ENCODE assay signal across 28 cellular contexts in the genomic region with DNA sequence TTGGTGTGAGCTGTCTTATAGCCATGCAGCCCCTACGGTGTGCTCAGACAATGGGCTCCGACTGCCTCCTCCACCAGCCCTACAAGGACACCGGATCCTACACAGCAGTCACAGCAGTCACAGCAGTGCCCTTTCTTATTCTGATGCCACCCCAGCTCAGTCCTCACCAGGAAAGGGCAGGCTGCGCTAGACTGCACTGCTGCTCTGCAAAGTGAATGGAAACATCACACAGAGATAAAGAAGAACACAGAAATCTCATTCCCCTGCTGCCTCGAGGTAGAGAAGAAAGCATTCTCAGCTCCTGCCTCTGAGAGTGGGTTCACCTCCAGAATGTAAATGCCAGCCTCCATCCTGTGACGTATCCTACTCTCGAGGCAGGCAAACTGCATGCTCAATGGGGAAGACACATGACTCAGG.
DNase-seq lines count a peak whose midpoint lies in the region; ATAC-seq and TF ChIP-seq lines count a peak whose summit lies in the region.
"Had no signal": no experiment of that assay in that cellular context is flagged by ENCODE, and none has a peak within 500 bp of the region (broad histone marks: within the 10 kb centered on the region; RNA-seq: fewer than 3 reads in every experiment).

No MANE protein-coding gene starts in this region.

- H3K56ac ChIP-seq in mesendoderm (ENCODE audit: low read length): no peak overlapping the region

- H2BK120ac ChIP-seq in mesendoderm (ENCODE audit: low read depth, low read length): no peak overlapping the region

- H3K4me3 ChIP-seq in endodermal cell (ENCODE audit: low read length): no peak overlapping the region
- no peak overlapping the region for H3K4me3 ChIP-seq in mesendoderm (ENCODE audit: low read length)
- no peak overlapping the region for H3K4me3 ChIP-seq in right cardiac atrium (ENCODE audit: low read length)
- H3K4me3 ChIP-seq: adrenal gland; BLaER1 treated with 17β-estradiol and CSF1 and Interleukin-3, amounts not matched to agents 10 nM and 100 nM; left lung; PC-9; psoas muscle; skin epidermis; stomach; thyroid gland had no signal

- peaks cover 3% of the 10 kb centered on the region for H3K4me1 ChIP-seq in endodermal cell (ENCODE audit: control insufficient read depth, insufficient read depth, low read length)
- no peaks in the 10 kb centered on the region for H3K4me1 ChIP-seq in mesendoderm (ENCODE audit: control insufficient read depth, low read depth, low read length)
- no peaks in the 10 kb centered on the region for H3K4me1 ChIP-seq in right cardiac atrium (ENCODE audit: control insufficient read depth, insufficient read depth, low read length)
- H3K4me1 ChIP-seq: adrenal gland, left lung, psoas muscle, stomach, thyroid gland had no signal

- H3K36me3 ChIP-seq in endodermal cell (ENCODE audit: control insufficient read depth, insufficient read depth, low read length) (no peaks in the 10 kb centered on the region), mesendoderm (ENCODE audit: control insufficient read depth, insufficient read depth, low read length) (no peaks in the 10 kb centered on the region)
- H3K36me3 ChIP-seq: adrenal gland; BLaER1 treated with 17β-estradiol and CSF1 and Interleukin-3, amounts not matched to agents 10 nM and 100 nM; left lung; stomach; thyroid gland had no signal

- H3K27ac ChIP-seq in endodermal cell (ENCODE audit: low read depth, low read length): peak overlapping the region; percentile 50
- H3K27ac ChIP-seq in mesendoderm (ENCODE audit: low read depth, low read length): no peak overlapping the region
- H3K27ac ChIP-seq in right cardiac atrium (ENCODE audit: low read length): no peak overlapping the region
- H3K27ac ChIP-seq: adrenal gland; BLaER1 treated with 17β-estradiol and CSF1 and Interleukin-3, amounts not matched to agents 10 nM and 100 nM; HL-60; left lung; PC-9; psoas muscle; skin epidermis; stomach; thyroid gland had no signal

- H3K27me3 ChIP-seq in endodermal cell (ENCODE audit: control insufficient read depth, insufficient read depth, low read length, poor library complexity, severe bottlenecking): no peaks in the 10 kb centered on the region
- no peaks in the 10 kb centered on the region for H3K27me3 ChIP-seq in mesendoderm (ENCODE audit: insufficient read depth, low read length, poor library complexity)
- no peaks in the 10 kb centered on the region for H3K27me3 ChIP-seq in right cardiac atrium (ENCODE audit: control insufficient read depth, insufficient read depth)
- H3K27me3 ChIP-seq: adrenal gland; BLaER1 treated with 17β-estradiol and CSF1 and Interleukin-3, amounts not matched to agents 10 nM and 100 nM; left lung; thyroid gland had no signal

- H2BK15ac ChIP-seq in mesendoderm (replicated peaks; ENCODE audit: low read depth): no peak overlapping the region

- H3K23ac ChIP-seq in mesendoderm (ENCODE audit: low read length): no peak overlapping the region

- no peaks in the 10 kb centered on the region for H3K79me2 ChIP-seq in mesendoderm (ENCODE audit: control insufficient read depth, insufficient read depth, low read length)

- TF ChIP-seq CTCF in endodermal cell (conservative IDR thresholded peaks at IDR 0.05): no peak

- H3K79me1 ChIP-seq in mesendoderm (ENCODE audit: low read length): no peaks in the 10 kb centered on the region

- no peaks in the 10 kb centered on the region for H3K9me3 Mint-ChIP-seq in endodermal cell
- H3K9me3 Mint-ChIP-seq: activated T-cell treated with anti-CD3 and anti-CD28 coated beads, Interleukin-2, amount 50 U/mL, for 72 hours had no signal

- no peak overlapping the region for H3K4ac ChIP-seq in mesendoderm (ENCODE audit: low read depth, low read length)

- intact Hi-C loops in right cardiac atrium (cut with DNase I): no loop called here

- H4K8ac ChIP-seq in mesendoderm (ENCODE audit: low read depth, low read length): no peak overlapping the region

- H3K27ac Mint-ChIP-seq in endodermal cell: no peak overlapping the region
- H3K27ac Mint-ChIP-seq: activated B cell treated with CpG ODN at 0.5 μM for 24 hours; activated T-cell treated with anti-CD3 and anti-CD28 coated beads, Interleukin-2, amount 50 U/mL, for 72 hours had no signal

- H3K36me3 Mint-ChIP-seq in endodermal cell (ENCODE audit: low read depth): no peaks in the 10 kb centered on the region

- ATAC-seq in right cardiac atrium (no peak), HG03469 (IDR thresholded peaks at IDR 0.05; ENCODE audit: unreplicated experiment) (no peak)
- ATAC-seq: activated T-cell treated with anti-CD3 and anti-CD28 coated beads, Interleukin-2, amount 50 U/mL, for 72 hours; HepG2; left lung; psoas muscle had no signal

- H3K9ac ChIP-seq in endodermal cell (ENCODE audit: extremely low read depth, low read length, poor library complexity, severe bottlenecking) (no peak overlapping the region), mesendoderm (ENCODE audit: low read length) (no peak overlapping the region)
- H3K9ac ChIP-seq: BLaER1 treated with 17β-estradiol and CSF1 and Interleukin-3, amounts not matched to agents 10 nM and 100 nM had no signal

- no peak overlapping the region for H3K4me2 ChIP-seq in mesendoderm (ENCODE audit: low read length)
- H3K4me2 ChIP-seq: PC-9 had no signal

- no peak overlapping the region for H3K18ac ChIP-seq in mesendoderm (ENCODE audit: low read length)

- H2BK5ac ChIP-seq in mesendoderm (ENCODE audit: low read length): no peak overlapping the region

- H3K4me3 Mint-ChIP-seq in endodermal cell: no peak overlapping the region
- H3K4me3 Mint-ChIP-seq: activated B cell treated with CpG ODN at 0.5 μM for 24 hours; activated T-cell treated with anti-CD3 and anti-CD28 coated beads, Interleukin-2, amount 50 U/mL, for 72 hours had no signal

- H3K9me3 ChIP-seq in endodermal cell (ENCODE audit: control insufficient read depth, low read length) (no peaks in the 10 kb centered on the region), right cardiac atrium (ENCODE audit: control insufficient read depth, low read length) (no peaks in the 10 kb centered on the region)
- H3K9me3 ChIP-seq: adrenal gland; BLaER1 treated with 17β-estradiol and CSF1 and Interleukin-3, amounts not matched to agents 10 nM and 100 nM; left lung; psoas muscle; stomach; thyroid gland had no signal

- H3K27me3 Mint-ChIP-seq in endodermal cell (ENCODE audit: insufficient read depth): no peaks in the 10 kb centered on the region

- H2AK5ac ChIP-seq in mesendoderm (ENCODE audit: low read length): no peak overlapping the region

- 22 to 37% methylated on average over 3 to 7 of the region's 7 CpGs for WGBS in endodermal cell (ENCODE audit: insufficient coverage in 1 of 2, insufficient read length in 1 of 2), 2 experiments
- WGBS in mesendoderm (ENCODE audit: extremely low coverage, insufficient coverage, low lambda C conversion rate): no CpG with 5 or more reads among the region's 7 CpGs
- 19% methylated on average over 7 of the region's 7 CpGs for WGBS in right cardiac atrium

- no peak overlapping the region for H4K5ac ChIP-seq in mesendoderm (ENCODE audit: low read length)

- DNase-seq in Daoy (ENCODE audit: low read depth) (peak; percentile 37), NCI-H69 (lab: John Stamatoyannopoulos, UW) (peak; percentile 8), endodermal cell (peak; percentile 88), mesendoderm (peak; percentile 83), SHP77 treated with DMSO at 0.1 percent for 48 hours (lab: John Stamatoyannopoulos, UW) (no peak), right cardiac atrium (no peak)
- DNase-seq: activated B cell treated with CpG ODN at 0.5 μM for 24 hours; activated naive CD4-positive, alpha-beta T cell; activated T-cell treated with anti-CD3 and anti-CD28 coated beads, Interleukin-2, amount 50 U/mL, for 72 hours; adrenal gland; COR-L47; effector CD8-positive, alpha-beta T cell; glutamatergic neuron; Karpas-422; left lung; NCI-H1436; NCI-H510A; PC-9; psoas muscle; SHP77; stomach; T1000; thyroid gland had no signal

- H3K4me1 Mint-ChIP-seq in endodermal cell: peaks cover 5% of the 10 kb centered on the region
- H3K4me1 Mint-ChIP-seq: activated B cell treated with CpG ODN at 0.5 μM for 24 hours had no signal

Comparison
In these comparisons a context has a peak if more than half of its experiments do, and no peak if none do; other contexts are left out.
1. DNase-seq: peak in Daoy (single experiment), NCI-H69 (single experiment), endodermal cell (single experiment) and mesendoderm (single experiment); none in SHP77 treated with DMSO at 0.1 percent for 48 hours (single experiment) and right cardiac atrium (0 of 3).